1 cellular context compared by ENCODE assay signal in the genomic region with DNA sequence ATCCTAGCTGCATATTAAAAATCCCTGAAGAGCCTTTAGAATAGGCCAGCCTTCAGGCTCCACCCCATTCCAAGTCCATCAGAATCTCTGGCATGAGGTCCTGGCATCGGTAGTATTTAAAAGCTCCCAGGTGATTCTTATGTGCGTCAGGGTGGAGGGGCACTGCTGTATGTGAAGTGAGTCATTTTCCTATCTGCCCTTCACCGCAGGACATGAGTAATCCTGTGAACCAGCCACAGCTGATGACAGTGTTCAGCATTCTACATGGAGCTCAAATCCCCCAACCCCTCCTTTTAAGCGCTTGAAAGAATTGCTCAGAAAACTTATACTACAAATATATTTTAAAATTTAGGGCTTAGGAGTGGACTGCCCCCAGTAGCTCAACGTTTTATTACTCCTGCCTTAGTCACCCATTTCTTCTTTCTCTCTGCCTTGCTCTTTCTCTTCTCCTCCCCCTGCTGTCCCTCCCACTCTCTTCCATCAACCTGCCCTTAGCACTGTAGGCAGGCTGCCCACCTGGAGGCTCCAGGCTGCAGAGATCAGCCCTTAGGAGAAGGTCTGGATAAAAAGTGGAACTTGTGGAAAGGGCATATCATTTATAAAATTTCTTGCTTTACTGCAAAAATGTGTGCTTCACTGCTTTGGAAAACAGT.
TF ChIP-seq lines count a peak whose summit lies in the region.

No MANE protein-coding gene starts in this region.

TF ChIP-seq in GM12878, 131 proteins besides CTCF, POLR2A, EP300 and RAD21 (continued from another document and continues in another):
- TF ChIP-seq, protein P1, sequence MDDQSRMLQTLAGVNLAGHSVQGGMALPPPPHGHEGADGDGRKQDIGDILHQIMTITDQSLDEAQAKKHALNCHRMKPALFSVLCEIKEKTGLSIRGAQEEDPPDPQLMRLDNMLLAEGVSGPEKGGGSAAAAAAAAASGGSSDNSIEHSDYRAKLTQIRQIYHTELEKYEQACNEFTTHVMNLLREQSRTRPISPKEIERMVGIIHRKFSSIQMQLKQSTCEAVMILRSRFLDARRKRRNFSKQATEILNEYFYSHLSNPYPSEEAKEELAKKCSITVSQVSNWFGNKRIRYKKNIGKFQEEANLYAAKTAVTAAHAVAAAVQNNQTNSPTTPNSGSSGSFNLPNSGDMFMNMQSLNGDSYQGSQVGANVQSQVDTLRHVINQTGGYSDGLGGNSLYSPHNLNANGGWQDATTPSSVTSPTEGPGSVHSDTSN (IDR thresholded peaks at IDR 0.05; ENCODE audit: insufficient replicate concordance, low read depth, low read length), result peak; percentile 35
- no peak for TF ChIP-seq ZNF207 (IDR thresholded peaks at IDR 0.05; ENCODE audit: borderline replicate concordance)
- peak; percentile 91 for TF ChIP-seq PAX5 (IDR thresholded peaks at IDR 0.05; ENCODE audit: borderline replicate concordance, low read depth, low read length)
- TF ChIP-seq SMC3 (IDR thresholded peaks at IDR 0.05; ENCODE audit: borderline replicate concordance, low read length), result peak; percentile 10; the same call in 1 of the 2 replicates
- peak; percentile 85; the same call in 2 of the 3 replicates for TF ChIP-seq POU2F2 (IDR thresholded peaks at IDR 0.05; ENCODE audit: borderline replicate concordance, low read depth, low read length)
- TF ChIP-seq RELA (IDR thresholded peaks at IDR 0.05; ENCODE audit: borderline replicate concordance, partially characterized antibody), result no peak
- TF ChIP-seq BHLHE40 (IDR thresholded peaks at IDR 0.05; ENCODE audit: borderline replicate concordance in 1 of 2, low read depth in 2 of 2, low read length in 1 of 2), result peak; percentile 36 to 44; a peak in 2 of 4 replicates
- no peak for TF ChIP-seq NR2C2 (IDR thresholded peaks at IDR 0.05; ENCODE audit: borderline replicate concordance, control insufficient read depth, insufficient read length, low read depth)
- TF ChIP-seq, protein P2, sequence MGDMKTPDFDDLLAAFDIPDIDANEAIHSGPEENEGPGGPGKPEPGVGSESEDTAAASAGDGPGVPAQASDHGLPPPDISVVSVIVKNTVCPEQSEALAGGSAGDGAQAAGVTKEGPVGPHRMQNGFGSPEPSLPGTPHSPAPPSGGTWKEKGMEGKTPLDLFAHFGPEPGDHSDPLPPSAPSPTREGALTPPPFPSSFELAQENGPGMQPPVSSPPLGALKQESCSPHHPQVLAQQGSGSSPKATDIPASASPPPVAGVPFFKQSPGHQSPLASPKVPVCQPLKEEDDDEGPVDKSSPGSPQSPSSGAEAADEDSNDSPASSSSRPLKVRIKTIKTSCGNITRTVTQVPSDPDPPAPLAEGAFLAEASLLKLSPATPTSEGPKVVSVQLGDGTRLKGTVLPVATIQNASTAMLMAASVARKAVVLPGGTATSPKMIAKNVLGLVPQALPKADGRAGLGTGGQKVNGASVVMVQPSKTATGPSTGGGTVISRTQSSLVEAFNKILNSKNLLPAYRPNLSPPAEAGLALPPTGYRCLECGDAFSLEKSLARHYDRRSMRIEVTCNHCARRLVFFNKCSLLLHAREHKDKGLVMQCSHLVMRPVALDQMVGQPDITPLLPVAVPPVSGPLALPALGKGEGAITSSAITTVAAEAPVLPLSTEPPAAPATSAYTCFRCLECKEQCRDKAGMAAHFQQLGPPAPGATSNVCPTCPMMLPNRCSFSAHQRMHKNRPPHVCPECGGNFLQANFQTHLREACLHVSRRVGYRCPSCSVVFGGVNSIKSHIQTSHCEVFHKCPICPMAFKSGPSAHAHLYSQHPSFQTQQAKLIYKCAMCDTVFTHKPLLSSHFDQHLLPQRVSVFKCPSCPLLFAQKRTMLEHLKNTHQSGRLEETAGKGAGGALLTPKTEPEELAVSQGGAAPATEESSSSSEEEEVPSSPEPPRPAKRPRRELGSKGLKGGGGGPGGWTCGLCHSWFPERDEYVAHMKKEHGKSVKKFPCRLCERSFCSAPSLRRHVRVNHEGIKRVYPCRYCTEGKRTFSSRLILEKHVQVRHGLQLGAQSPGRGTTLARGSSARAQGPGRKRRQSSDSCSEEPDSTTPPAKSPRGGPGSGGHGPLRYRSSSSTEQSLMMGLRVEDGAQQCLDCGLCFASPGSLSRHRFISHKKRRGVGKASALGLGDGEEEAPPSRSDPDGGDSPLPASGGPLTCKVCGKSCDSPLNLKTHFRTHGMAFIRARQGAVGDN (IDR thresholded peaks at IDR 0.05), result no peak
- peak; percentile 67; the same call in 1 of the 2 replicates for TF ChIP-seq WRNIP1 (IDR thresholded peaks at IDR 0.05; ENCODE audit: borderline replicate concordance, low read depth, low read length)
- TF ChIP-seq RFX5 (IDR thresholded peaks at IDR 0.05; ENCODE audit: low read depth, low read length), result no peak
- peak; percentile 92 for TF ChIP-seq CREM (IDR thresholded peaks at IDR 0.05; ENCODE audit: low read depth)
- TF ChIP-seq YY1 (IDR thresholded peaks at IDR 0.05; ENCODE audit: low read depth, low read length), result no peak
- TF ChIP-seq TAF1 (IDR thresholded peaks at IDR 0.05; ENCODE audit: borderline replicate concordance, low read depth, low read length), result no peak
- TF ChIP-seq, protein P3, sequence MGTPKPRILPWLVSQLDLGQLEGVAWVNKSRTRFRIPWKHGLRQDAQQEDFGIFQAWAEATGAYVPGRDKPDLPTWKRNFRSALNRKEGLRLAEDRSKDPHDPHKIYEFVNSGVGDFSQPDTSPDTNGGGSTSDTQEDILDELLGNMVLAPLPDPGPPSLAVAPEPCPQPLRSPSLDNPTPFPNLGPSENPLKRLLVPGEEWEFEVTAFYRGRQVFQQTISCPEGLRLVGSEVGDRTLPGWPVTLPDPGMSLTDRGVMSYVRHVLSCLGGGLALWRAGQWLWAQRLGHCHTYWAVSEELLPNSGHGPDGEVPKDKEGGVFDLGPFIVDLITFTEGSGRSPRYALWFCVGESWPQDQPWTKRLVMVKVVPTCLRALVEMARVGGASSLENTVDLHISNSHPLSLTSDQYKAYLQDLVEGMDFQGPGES (IDR thresholded peaks at IDR 0.05), result no peak
- peak; percentile 84 for TF ChIP-seq TCF12 (IDR thresholded peaks at IDR 0.05; ENCODE audit: low read depth, low read length)
- TF ChIP-seq RCOR1 (conservative IDR thresholded peaks at IDR 0.05; ENCODE audit: low read depth, low read length), result 0 out of 2 replicates have a peak, but pooled peaks have one; percentile 83
- no peak for TF ChIP-seq CHD4 (IDR thresholded peaks at IDR 0.05)
- TF ChIP-seq ZNF24 (IDR thresholded peaks at IDR 0.05), result peak; percentile 68; the same call in 1 of the 2 replicates
- TF ChIP-seq KDM1A (IDR thresholded peaks at IDR 0.05; ENCODE audit: borderline replicate concordance), result no peak
- TF ChIP-seq IRF4 (IDR thresholded peaks at IDR 0.05; ENCODE audit: low read depth, low read length), result peak; percentile 98
- peak; percentile 62; the same call in 1 of the 2 replicates for TF ChIP-seq BACH1 (IDR thresholded peaks at IDR 0.05; ENCODE audit: borderline replicate concordance)
- TF ChIP-seq JUND (IDR thresholded peaks at IDR 0.05; ENCODE audit: low read depth, low read length), result peak; percentile 86
- TF ChIP-seq NR2C1 (IDR thresholded peaks at IDR 0.05), result no peak
- peak; percentile 80 for TF ChIP-seq ATF7 (IDR thresholded peaks at IDR 0.05; ENCODE audit: low read depth)
- TF ChIP-seq, protein P4, sequence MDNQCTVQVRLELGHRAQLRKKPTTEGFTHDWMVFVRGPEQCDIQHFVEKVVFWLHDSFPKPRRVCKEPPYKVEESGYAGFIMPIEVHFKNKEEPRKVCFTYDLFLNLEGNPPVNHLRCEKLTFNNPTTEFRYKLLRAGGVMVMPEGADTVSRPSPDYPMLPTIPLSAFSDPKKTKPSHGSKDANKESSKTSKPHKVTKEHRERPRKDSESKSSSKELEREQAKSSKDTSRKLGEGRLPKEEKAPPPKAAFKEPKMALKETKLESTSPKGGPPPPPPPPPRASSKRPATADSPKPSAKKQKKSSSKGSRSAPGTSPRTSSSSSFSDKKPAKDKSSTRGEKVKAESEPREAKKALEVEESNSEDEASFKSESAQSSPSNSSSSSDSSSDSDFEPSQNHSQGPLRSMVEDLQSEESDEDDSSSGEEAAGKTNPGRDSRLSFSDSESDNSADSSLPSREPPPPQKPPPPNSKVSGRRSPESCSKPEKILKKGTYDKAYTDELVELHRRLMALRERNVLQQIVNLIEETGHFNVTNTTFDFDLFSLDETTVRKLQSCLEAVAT (IDR thresholded peaks at IDR 0.05), result no peak
- TF ChIP-seq, protein P5, sequence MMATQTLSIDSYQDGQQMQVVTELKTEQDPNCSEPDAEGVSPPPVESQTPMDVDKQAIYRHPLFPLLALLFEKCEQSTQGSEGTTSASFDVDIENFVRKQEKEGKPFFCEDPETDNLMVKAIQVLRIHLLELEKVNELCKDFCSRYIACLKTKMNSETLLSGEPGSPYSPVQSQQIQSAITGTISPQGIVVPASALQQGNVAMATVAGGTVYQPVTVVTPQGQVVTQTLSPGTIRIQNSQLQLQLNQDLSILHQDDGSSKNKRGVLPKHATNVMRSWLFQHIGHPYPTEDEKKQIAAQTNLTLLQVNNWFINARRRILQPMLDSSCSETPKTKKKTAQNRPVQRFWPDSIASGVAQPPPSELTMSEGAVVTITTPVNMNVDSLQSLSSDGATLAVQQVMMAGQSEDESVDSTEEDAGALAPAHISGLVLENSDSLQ (IDR thresholded peaks at IDR 0.05), result no peak
- TF ChIP-seq SUPT20H (IDR thresholded peaks at IDR 0.05; ENCODE audit: borderline replicate concordance, control insufficient read depth, low read depth, low read length), result no peak
- no peak for TF ChIP-seq CHD1 (IDR thresholded peaks at IDR 0.05; ENCODE audit: low read depth, low read length)
- peak; percentile 66; the same call in 1 of the 2 replicates for TF ChIP-seq MEF2A (IDR thresholded peaks at IDR 0.05; ENCODE audit: insufficient read depth, low read depth, low read length)
- TF ChIP-seq, protein P6, sequence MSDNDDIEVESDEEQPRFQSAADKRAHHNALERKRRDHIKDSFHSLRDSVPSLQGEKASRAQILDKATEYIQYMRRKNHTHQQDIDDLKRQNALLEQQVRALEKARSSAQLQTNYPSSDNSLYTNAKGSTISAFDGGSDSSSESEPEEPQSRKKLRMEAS (IDR thresholded peaks at IDR 0.05; ENCODE audit: low read depth, low read length), result no peak
- TF ChIP-seq, protein P7, sequence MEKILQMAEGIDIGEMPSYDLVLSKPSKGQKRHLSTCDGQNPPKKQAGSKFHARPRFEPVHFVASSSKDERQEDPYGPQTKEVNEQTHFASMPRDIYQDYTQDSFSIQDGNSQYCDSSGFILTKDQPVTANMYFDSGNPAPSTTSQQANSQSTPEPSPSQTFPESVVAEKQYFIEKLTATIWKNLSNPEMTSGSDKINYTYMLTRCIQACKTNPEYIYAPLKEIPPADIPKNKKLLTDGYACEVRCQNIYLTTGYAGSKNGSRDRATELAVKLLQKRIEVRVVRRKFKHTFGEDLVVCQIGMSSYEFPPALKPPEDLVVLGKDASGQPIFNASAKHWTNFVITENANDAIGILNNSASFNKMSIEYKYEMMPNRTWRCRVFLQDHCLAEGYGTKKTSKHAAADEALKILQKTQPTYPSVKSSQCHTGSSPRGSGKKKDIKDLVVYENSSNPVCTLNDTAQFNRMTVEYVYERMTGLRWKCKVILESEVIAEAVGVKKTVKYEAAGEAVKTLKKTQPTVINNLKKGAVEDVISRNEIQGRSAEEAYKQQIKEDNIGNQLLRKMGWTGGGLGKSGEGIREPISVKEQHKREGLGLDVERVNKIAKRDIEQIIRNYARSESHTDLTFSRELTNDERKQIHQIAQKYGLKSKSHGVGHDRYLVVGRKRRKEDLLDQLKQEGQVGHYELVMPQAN (conservative IDR thresholded peaks at IDR 0.05), result no peak
- no peak for TF ChIP-seq KAT2A (conservative IDR thresholded peaks at IDR 0.05; ENCODE audit: control insufficient read depth, low read depth, low read length)
- TF ChIP-seq NRF1 (conservative IDR thresholded peaks at IDR 0.05; ENCODE audit: low read depth, low read length), result no peak
- TF ChIP-seq, protein P8, sequence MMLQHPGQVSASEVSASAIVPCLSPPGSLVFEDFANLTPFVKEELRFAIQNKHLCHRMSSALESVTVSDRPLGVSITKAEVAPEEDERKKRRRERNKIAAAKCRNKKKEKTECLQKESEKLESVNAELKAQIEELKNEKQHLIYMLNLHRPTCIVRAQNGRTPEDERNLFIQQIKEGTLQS (IDR thresholded peaks at IDR 0.05; ENCODE audit: borderline replicate concordance, extremely low read depth, low read depth, low read length), result no peak
- TF ChIP-seq, protein P9, sequence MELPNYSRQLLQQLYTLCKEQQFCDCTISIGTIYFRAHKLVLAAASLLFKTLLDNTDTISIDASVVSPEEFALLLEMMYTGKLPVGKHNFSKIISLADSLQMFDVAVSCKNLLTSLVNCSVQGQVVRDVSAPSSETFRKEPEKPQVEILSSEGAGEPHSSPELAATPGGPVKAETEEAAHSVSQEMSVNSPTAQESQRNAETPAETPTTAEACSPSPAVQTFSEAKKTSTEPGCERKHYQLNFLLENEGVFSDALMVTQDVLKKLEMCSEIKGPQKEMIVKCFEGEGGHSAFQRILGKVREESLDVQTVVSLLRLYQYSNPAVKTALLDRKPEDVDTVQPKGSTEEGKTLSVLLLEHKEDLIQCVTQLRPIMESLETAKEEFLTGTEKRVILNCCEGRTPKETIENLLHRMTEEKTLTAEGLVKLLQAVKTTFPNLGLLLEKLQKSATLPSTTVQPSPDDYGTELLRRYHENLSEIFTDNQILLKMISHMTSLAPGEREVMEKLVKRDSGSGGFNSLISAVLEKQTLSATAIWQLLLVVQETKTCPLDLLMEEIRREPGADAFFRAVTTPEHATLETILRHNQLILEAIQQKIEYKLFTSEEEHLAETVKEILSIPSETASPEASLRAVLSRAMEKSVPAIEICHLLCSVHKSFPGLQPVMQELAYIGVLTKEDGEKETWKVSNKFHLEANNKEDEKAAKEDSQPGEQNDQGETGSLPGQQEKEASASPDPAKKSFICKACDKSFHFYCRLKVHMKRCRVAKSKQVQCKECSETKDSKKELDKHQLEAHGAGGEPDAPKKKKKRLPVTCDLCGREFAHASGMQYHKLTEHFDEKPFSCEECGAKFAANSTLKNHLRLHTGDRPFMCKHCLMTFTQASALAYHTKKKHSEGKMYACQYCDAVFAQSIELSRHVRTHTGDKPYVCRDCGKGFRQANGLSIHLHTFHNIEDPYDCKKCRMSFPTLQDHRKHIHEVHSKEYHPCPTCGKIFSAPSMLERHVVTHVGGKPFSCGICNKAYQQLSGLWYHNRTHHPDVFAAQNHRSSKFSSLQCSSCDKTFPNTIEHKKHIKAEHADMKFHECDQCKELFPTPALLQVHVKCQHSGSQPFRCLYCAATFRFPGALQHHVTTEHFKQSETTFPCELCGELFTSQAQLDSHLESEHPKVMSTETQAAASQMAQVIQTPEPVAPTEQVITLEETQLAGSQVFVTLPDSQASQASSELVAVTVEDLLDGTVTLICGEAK (IDR thresholded peaks at IDR 0.05; ENCODE audit: borderline replicate concordance), result no peak
- peak; percentile 86 for TF ChIP-seq MTA2 (IDR thresholded peaks at IDR 0.05; ENCODE audit: low read depth)
- TF ChIP-seq PAX8 (IDR thresholded peaks at IDR 0.05), result no peak
- peak; percentile 10 for TF ChIP-seq MEF2B (IDR thresholded peaks at IDR 0.05; ENCODE audit: partially characterized antibody, poor library complexity, severe bottlenecking)
- no peak for TF ChIP-seq PML (IDR thresholded peaks at IDR 0.05; ENCODE audit: low read length)
- TF ChIP-seq CBFB (IDR thresholded peaks at IDR 0.05; ENCODE audit: low read depth), result peak; percentile 85
- TF ChIP-seq FOS (IDR thresholded peaks at IDR 0.05; ENCODE audit: borderline replicate concordance, extremely low read depth, insufficient read length), result no peak
- TF ChIP-seq SMAD5 (IDR thresholded peaks at IDR 0.05; ENCODE audit: low read depth), result no peak
